Comparison of ENCODE assay signal across 8 cellular contexts in genomic region chr1:160675641-160676410, GRCh38. TPM values are rescaled to one million over a fixed set of nuclear protein-coding genes. Genes with fewer than 3 reads are reported as not detected.
DNase-seq lines count a peak whose midpoint lies in the region; ATAC-seq, FAIRE-seq and TF ChIP-seq lines count a peak whose summit lies in the region.

No MANE protein-coding gene starts in this region.

- FAIRE-seq in GM19239 (lab: Jason Lieb, UNC), result peak; percentile 99

- TF ChIP-seq CTCF in C4-2B (conservative IDR thresholded peaks at IDR 0.05), result peak; percentile 94
- TF ChIP-seq CTCF in RWPE2 (IDR thresholded peaks at IDR 0.05; ENCODE audit: poor library complexity, severe bottlenecking), result peak; percentile 85
- peak in 3 of 4 experiments; percentile 16 to 57 (median 30) for TF ChIP-seq CTCF in gastroesophageal sphincter (IDR thresholded peaks at IDR 0.05)
- TF ChIP-seq CTCF in parathyroid adenoma (IDR thresholded peaks at IDR 0.05), result peak; percentile 57
- TF ChIP-seq CTCF in upper lobe of left lung (IDR thresholded peaks at IDR 0.05), result peak; percentile 55 to 61 (median 57)

- H3K4me3 ChIP-seq in RWPE2 (ENCODE audit: severe bottlenecking) (no peak overlapping the region), gastroesophageal sphincter (no peak overlapping the region), parathyroid adenoma (ENCODE audit: low read depth, low read length) (no peak overlapping the region), upper lobe of left lung (no peak overlapping the region)

- H3K4me1 ChIP-seq in RWPE2 (ENCODE audit: insufficient read depth, poor library complexity, severe bottlenecking), result no peaks in the 10 kb centered on the region
- no peaks in the 10 kb centered on the region for H3K4me1 ChIP-seq in gastroesophageal sphincter
- no peaks in the 10 kb centered on the region for H3K4me1 ChIP-seq in parathyroid adenoma
- H3K4me1 ChIP-seq in upper lobe of left lung, result peaks cover 0 to 20% (median 14%) of the 10 kb centered on the region in 4 donors

- H3K27me3 ChIP-seq in RWPE2 (ENCODE audit: insufficient read depth, poor library complexity, severe bottlenecking), result peaks cover 4% of the 10 kb centered on the region
- H3K27me3 ChIP-seq in gastroesophageal sphincter, result peaks cover 37% of the 10 kb centered on the region
- H3K27me3 ChIP-seq in parathyroid adenoma (ENCODE audit: control insufficient read depth, insufficient read depth, low read length), result no peaks in the 10 kb centered on the region
- no peaks in the 10 kb centered on the region for H3K27me3 ChIP-seq in upper lobe of left lung

- no peak overlapping the region for H3K4me2 ChIP-seq in parathyroid adenoma (ENCODE audit: low read length)

- H3K27ac ChIP-seq in C4-2B (no peak overlapping the region), RWPE2 (ENCODE audit: poor library complexity, severe bottlenecking) (no peak overlapping the region), gastroesophageal sphincter (no peak overlapping the region), parathyroid adenoma (no peak overlapping the region), upper lobe of left lung (peak overlapping the region in 2 of 4 donors; percentile 33 to 40)

- no peak overlapping the region for H3K9ac ChIP-seq in parathyroid adenoma

- TF ChIP-seq POLR2A in gastroesophageal sphincter (IDR thresholded peaks at IDR 0.05) (no peak), upper lobe of left lung (IDR thresholded peaks at IDR 0.05) (no peak)

- ATAC-seq in RWPE2 (ENCODE audit: low read depth), result peak; percentile 84
- no peak for ATAC-seq in gastroesophageal sphincter
- ATAC-seq in upper lobe of left lung (ENCODE audit: low FRiP score in 2 of 2), result peak; percentile 85 to 86

- DNase-seq in GM19239 (ENCODE audit: insufficient read length, low spot score) (peak; percentile 28), HT-29 (ENCODE audit: low spot score) (peak; percentile 59), RWPE2 (ENCODE audit: low spot score) (no peak), upper lobe of left lung (peak; percentile 11 to 85)
- DNase-seq in activated gamma-delta T cell treated with anti-CD3 and anti-CD28 coated beads, Interleukin-2, amount 50 U/mL, for 16 hours (ENCODE audit: low read depth), result peak; percentile 51

- no peak for TF ChIP-seq EP300 in gastroesophageal sphincter (IDR thresholded peaks at IDR 0.05)
- TF ChIP-seq EP300 in upper lobe of left lung (IDR thresholded peaks at IDR 0.05), result no peak

- WGBS in gastroesophageal sphincter (ENCODE audit: low coverage in 1 of 2), 2 donors, result 0 to 44% methylated on average over 1 to 4 of the region's 6 CpGs
- WGBS in upper lobe of left lung, 2 donors, result 54 to 58% methylated on average over 6 of the region's 6 CpGs

- H3K36me3 ChIP-seq in RWPE2 (ENCODE audit: low read depth), result no peaks in the 10 kb centered on the region
- H3K36me3 ChIP-seq in gastroesophageal sphincter, result no peaks in the 10 kb centered on the region
- H3K36me3 ChIP-seq in parathyroid adenoma (ENCODE audit: control insufficient read depth, insufficient read depth, low read length), result no peaks in the 10 kb centered on the region
- H3K36me3 ChIP-seq in upper lobe of left lung, result peaks cover 0 to 5% (median 0%) of the 10 kb centered on the region in 4 donors

- H3K79me2 ChIP-seq in parathyroid adenoma, result no peaks in the 10 kb centered on the region

- no peaks in the 10 kb centered on the region for H3K9me3 ChIP-seq in RWPE2 (ENCODE audit: severe bottlenecking)
- no peaks in the 10 kb centered on the region for H3K9me3 ChIP-seq in gastroesophageal sphincter
- H3K9me3 ChIP-seq in parathyroid adenoma (ENCODE audit: control insufficient read depth, low read length), result no peaks in the 10 kb centered on the region
- H3K9me3 ChIP-seq in upper lobe of left lung, result no peaks in the 10 kb centered on the region

- H2AFZ ChIP-seq in parathyroid adenoma, result no peak overlapping the region

RNA-seq across cellular contexts. Expression of gene SLAMF1, which starts 29.0 kb away (rescaled TPM):
- not detected in 2 replicates for total RNA-seq in HT-29 (2014; rRNA removed; shearing (Covaris generic))
- total RNA-seq in gastroesophageal sphincter, result 1 to 10 TPM in 2 of 4 donors, under 1 TPM in 1, not detected in 1; 0.12 to 2.8 (median 1.2) TPM
- 1 to 10 TPM in 4 of 6 donors, under 1 TPM in 2; 0.11 to 3.9 (median 1.5) TPM for total RNA-seq in upper lobe of left lung

RNA-seq across cellular contexts. Expression of gene CD48, which starts 35.8 kb away (rescaled TPM):
- total RNA-seq in HT-29 (2014; rRNA removed; shearing (Covaris generic)), result not detected in 2 replicates
- 1 to 10 TPM in 3 of 4 donors, not detected in 1; 2.2 to 8.5 (median 4.5) TPM for total RNA-seq in gastroesophageal sphincter
- total RNA-seq in upper lobe of left lung, result 10 to 100 TPM in 5 of 6 donors, 1 to 10 TPM in 1; 9.4 to 32.1 (median 16.3) TPM

Comparison
In these comparisons a context has a peak if more than half of its experiments do, and no peak if none do; other contexts are left out.
1. CTCF ChIP-seq: peak in every context shown above with its lines; median percentile 94 in C4-2B; 85 in RWPE2; 57 in parathyroid adenoma; 57 in upper lobe of left lung; 30 in gastroesophageal sphincter.